In the genomic region with DNA sequence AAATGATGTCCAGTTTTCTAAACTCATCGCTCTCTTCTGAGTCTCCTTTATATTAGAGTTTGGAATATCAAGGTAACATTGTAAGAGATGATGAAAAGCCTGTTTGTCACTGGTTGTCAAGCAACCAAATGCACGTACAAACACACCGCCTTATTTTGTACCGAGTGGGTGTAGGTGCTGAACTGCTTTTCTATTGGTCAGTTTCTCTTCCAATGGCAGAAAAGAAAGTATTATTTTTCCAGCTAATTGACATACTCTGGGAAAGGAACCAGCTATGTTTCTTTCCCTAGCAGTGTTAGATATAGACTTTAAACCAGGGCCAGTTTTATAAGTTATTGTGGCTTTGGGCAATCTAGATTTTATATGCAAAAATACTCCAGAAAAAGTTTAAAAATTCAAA, we compare ENCODE assay signal across 1 cellular context.
TF ChIP-seq lines count a peak whose summit lies in the region.

No MANE protein-coding gene starts in this region.

TF ChIP-seq in endothelial cell of umbilical vein, 7 proteins besides CTCF, POLR2A, EP300 and RAD21:
- TF ChIP-seq POLR2AphosphoS5 (IDR thresholded peaks at IDR 0.05; ENCODE audit: insufficient read depth, low read depth, low read length): no peak
- TF ChIP-seq MYC (IDR thresholded peaks at IDR 0.05; ENCODE audit: low read depth, low read length): no peak
- no peak for TF ChIP-seq JUN (IDR thresholded peaks at IDR 0.05; ENCODE audit: borderline replicate concordance, insufficient read depth, insufficient read length, low read depth)
- no peak for TF ChIP-seq FOS (IDR thresholded peaks at IDR 0.05; ENCODE audit: borderline replicate concordance, insufficient read depth, low read length)
- TF ChIP-seq, protein P1, sequence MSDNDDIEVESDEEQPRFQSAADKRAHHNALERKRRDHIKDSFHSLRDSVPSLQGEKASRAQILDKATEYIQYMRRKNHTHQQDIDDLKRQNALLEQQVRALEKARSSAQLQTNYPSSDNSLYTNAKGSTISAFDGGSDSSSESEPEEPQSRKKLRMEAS (IDR thresholded peaks at IDR 0.05; ENCODE audit: insufficient read depth, insufficient read length): no peak
- TF ChIP-seq EZH2 (IDR thresholded peaks at IDR 0.05; ENCODE audit: borderline replicate concordance, low read depth, low read length, severe bottlenecking): no peak
- no peak for TF ChIP-seq GATA2 (IDR thresholded peaks at IDR 0.05; ENCODE audit: insufficient read depth, insufficient read length, low read depth, low read length)
